ENCODE assay signal across 16 cellular contexts in the genomic region with DNA sequence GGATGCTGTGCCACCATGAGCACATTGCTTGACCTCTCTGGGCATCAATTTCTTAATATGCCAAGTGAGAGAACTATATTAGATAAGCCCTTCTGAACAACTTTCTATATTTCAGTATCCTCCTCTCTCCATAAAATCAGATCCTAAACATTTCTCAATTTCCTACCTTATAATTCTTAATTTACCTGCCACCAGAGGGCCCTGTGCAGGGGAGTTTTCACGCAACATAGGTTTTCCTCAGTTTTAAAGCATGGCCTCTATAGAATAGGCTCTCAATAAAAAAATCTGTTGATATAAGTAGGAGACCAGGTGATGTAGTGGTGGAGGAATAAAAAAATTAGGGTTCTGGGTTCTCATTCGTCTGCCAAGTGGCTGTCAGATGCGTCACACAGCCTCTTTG.
DNase-seq lines count a peak whose midpoint lies in the region; ATAC-seq and TF ChIP-seq lines count a peak whose summit lies in the region.
"Had no signal": no experiment of that assay in that cellular context is flagged by ENCODE, and none has a peak within 500 bp of the region (broad histone marks: within the 10 kb centered on the region; RNA-seq: fewer than 3 reads in every experiment).

No MANE protein-coding gene starts in this region.

- H3K9me3 Mint-ChIP-seq in H9, result peaks cover 4 to 11% of the 10 kb centered on the region in 2 experiments
- H3K9me3 Mint-ChIP-seq: activated naive CD4-positive, alpha-beta T cell treated with anti-CD3 and anti-CD28 coated beads, Interleukin-2, amount 10 ng/mL, durations not matched to agents 7 days and 5 days had no signal

- POLR2A ChIA-PET in BJ (lab: Charles Lee), result no interaction called here

- H2BK5ac ChIP-seq in H9 (ENCODE audit: insufficient read length, low read length), result no peak overlapping the region

- no CpG with 5 or more reads among the region's 3 CpGs for WGBS in H9 (ENCODE audit: extremely low coverage, insufficient read length, low lambda C conversion rate)

- H3K4me3 Mint-ChIP-seq in H9, result no peak overlapping the region
- H3K4me3 Mint-ChIP-seq: activated naive CD4-positive, alpha-beta T cell treated with anti-CD3 and anti-CD28 coated beads, Interleukin-2, amount 10 ng/mL, durations not matched to agents 7 days and 5 days had no signal

- no peak overlapping the region for H3K23ac ChIP-seq in H9 (ENCODE audit: insufficient read length, low read depth, low read length)

- H3K4me1 ChIP-seq in H9 (ENCODE audit: insufficient read depth, low read length), result peaks cover 5% of the 10 kb centered on the region; the same call in 1 of the 2 replicates
- H3K4me1 ChIP-seq: left ventricle myocardium inferior had no signal

- H3K9me3 ChIP-seq in H9 (ENCODE audit: control insufficient read depth, low read depth, low read length), result no peaks in the 10 kb centered on the region
- no peaks in the 10 kb centered on the region for H3K9me3 ChIP-seq in WERI-Rb-1 (ENCODE audit: severe bottlenecking)
- H3K9me3 ChIP-seq: neutrophil had no signal

- no peak overlapping the region for H3K27ac ChIP-seq in H9 (ENCODE audit: insufficient read length, low read depth, low read length)
- H3K27ac ChIP-seq in WERI-Rb-1, result no peak overlapping the region
- H3K27ac ChIP-seq: left ventricle myocardium inferior, neutrophil had no signal

- H4K8ac ChIP-seq in H9 (replicated peaks; ENCODE audit: insufficient read length, low read depth, low read length), result no peak overlapping the region

- no peak overlapping the region for H2AK5ac ChIP-seq in H9 (ENCODE audit: insufficient read length, low read length)

- no peaks in the 10 kb centered on the region for H4K20me1 ChIP-seq in H9 (ENCODE audit: control insufficient read depth, insufficient read depth, insufficient read length)

- no peak overlapping the region for H3K27ac Mint-ChIP-seq in H9
- H3K27ac Mint-ChIP-seq: activated naive CD4-positive, alpha-beta T cell treated with anti-CD3 and anti-CD28 coated beads, Interleukin-2, amount 10 ng/mL, durations not matched to agents 7 days and 5 days had no signal

- H3K23me2 ChIP-seq in H9 (ENCODE audit: insufficient read length, low read depth, low read length, poor library complexity, severe bottlenecking), result no peaks in the 10 kb centered on the region

- H3K36me3 ChIP-seq in BJ (ENCODE audit: control insufficient read depth, insufficient read depth, low read length), result no peaks in the 10 kb centered on the region
- no peaks in the 10 kb centered on the region for H3K36me3 ChIP-seq in WERI-Rb-1
- no peaks in the 10 kb centered on the region for H3K36me3 ChIP-seq in kidney epithelial cell (ENCODE audit: control insufficient read depth, insufficient read depth, low read length)
- H3K36me3 ChIP-seq: left ventricle myocardium inferior, neutrophil had no signal

- no peak overlapping the region for H2AFZ ChIP-seq in H9 (ENCODE audit: low read length)

- H3K9ac ChIP-seq in H9 (ENCODE audit: extremely low read depth, insufficient read length, low read length), result no peak overlapping the region

- no peak overlapping the region for H2BK12ac ChIP-seq in H9 (ENCODE audit: insufficient read length, low read depth, low read length)

- no peak overlapping the region for H3K14ac ChIP-seq in H9 (ENCODE audit: insufficient read depth, low read length)

- H3K36me3 Mint-ChIP-seq in H9 (ENCODE audit: insufficient read depth in 1 of 3, low read depth in 3 of 3), result no peaks in the 10 kb centered on the region; a peak in 1 of 7 replicates
- H3K36me3 Mint-ChIP-seq: activated naive CD4-positive, alpha-beta T cell treated with anti-CD3 and anti-CD28 coated beads, Interleukin-2, amount 10 ng/mL, durations not matched to agents 7 days and 5 days had no signal

- no peak overlapping the region for H3K18ac ChIP-seq in H9 (ENCODE audit: insufficient read length, low read depth, low read length)

- H2BK20ac ChIP-seq in H9 (ENCODE audit: low read depth, low read length, poor library complexity, severe bottlenecking), result no peak overlapping the region

- no peak overlapping the region for H3T11ph ChIP-seq in H9 (ENCODE audit: low read length)

- H3K4me1 Mint-ChIP-seq in H9, result peaks cover 26 to 27% of the 10 kb centered on the region in 2 experiments
- H3K4me1 Mint-ChIP-seq: activated naive CD4-positive, alpha-beta T cell treated with anti-CD3 and anti-CD28 coated beads, Interleukin-2, amount 10 ng/mL, durations not matched to agents 7 days and 5 days had no signal

- no peak overlapping the region for H3K56ac ChIP-seq in H9 (ENCODE audit: insufficient read length, low read depth, low read length)

- H3K27me3 ChIP-seq in BJ (ENCODE audit: control insufficient read depth, insufficient read depth, low read length), result peaks cover 6% of the 10 kb centered on the region
- H3K27me3 ChIP-seq in H9 (ENCODE audit: insufficient read depth, low read length), result no peaks in the 10 kb centered on the region
- H3K27me3 ChIP-seq in WERI-Rb-1 (ENCODE audit: insufficient read depth, low read depth, severe bottlenecking), result no peaks in the 10 kb centered on the region
- H3K27me3 ChIP-seq in kidney epithelial cell (ENCODE audit: control insufficient read depth, insufficient read depth, low read length), result peaks cover 6% of the 10 kb centered on the region

- no peaks in the 10 kb centered on the region for H3K79me2 ChIP-seq in H9 (ENCODE audit: insufficient read depth, low read length)

- H3K79me1 ChIP-seq in H9 (ENCODE audit: insufficient read depth, low read depth, low read length, poor library complexity, severe bottlenecking), result no peaks in the 10 kb centered on the region

- H4K91ac ChIP-seq in H9 (ENCODE audit: insufficient read length, low read depth, low read length), result no peak overlapping the region

- no peak overlapping the region for H2BK15ac ChIP-seq in H9 (ENCODE audit: low read depth, low read length)

- H3K27me3 Mint-ChIP-seq in H9 (ENCODE audit: low read depth), result peaks cover 4% of the 10 kb centered on the region
- H3K27me3 Mint-ChIP-seq: activated naive CD4-positive, alpha-beta T cell treated with anti-CD3 and anti-CD28 coated beads, Interleukin-2, amount 10 ng/mL, durations not matched to agents 7 days and 5 days had no signal

- no peak overlapping the region for H2BK120ac ChIP-seq in H9 (ENCODE audit: low read depth, low read length, poor library complexity, severe bottlenecking)

- TF ChIP-seq CTCF in BJ (IDR thresholded peaks at IDR 0.05; ENCODE audit: insufficient read depth, low read depth, low read length) (peak; percentile 30; the same call in 1 of the 2 replicates), H9 (conservative IDR thresholded peaks at IDR 0.05) (peak; percentile 72), WERI-Rb-1 (IDR thresholded peaks at IDR 0.05; ENCODE audit: low read depth, low read length) (peak; percentile 7; the same call in 1 of the 2 replicates), kidney epithelial cell (IDR thresholded peaks at IDR 0.05; ENCODE audit: insufficient read depth, low read length, poor library complexity, severe bottlenecking) (peak; percentile 32)

- no peak overlapping the region for H4K5ac ChIP-seq in H9 (ENCODE audit: insufficient read length, low read depth, low read length)

- CTCF ChIA-PET in BJ (lab: Yijun Ruan, JAX), result no interaction called here

- no peak overlapping the region for H3K4ac ChIP-seq in H9 (ENCODE audit: low read depth, low read length)

- no peak overlapping the region for H3K4me3 ChIP-seq in BJ (ENCODE audit: low read depth, low read length)
- no peak overlapping the region for H3K4me3 ChIP-seq in WERI-Rb-1 (ENCODE audit: low read depth, low read length)
- H3K4me3 ChIP-seq in kidney epithelial cell (ENCODE audit: low read depth, low read length), result no peak overlapping the region
- H3K4me3 ChIP-seq: left ventricle myocardium inferior had no signal

- DNase-seq in BJ (ENCODE audit: low read depth), result no peak
- no peak for DNase-seq in H9
- no peak for DNase-seq in WERI-Rb-1
- no peak for DNase-seq in kidney epithelial cell (ENCODE audit: low read depth)
- DNase-seq in AG20443 (ENCODE audit: low spot score), result no peak
- no peak for DNase-seq in medulla oblongata (ENCODE audit: extremely low spot score)
- DNase-seq: activated naive CD4-positive, alpha-beta T cell treated with anti-CD3 and anti-CD28 coated beads, Interleukin-2, amount 10 ng/mL, durations not matched to agents 7 days and 5 days; DMS153; left ventricle myocardium inferior; NCI-H1092; NCI-H774; stimulated activated CD4-positive, alpha-beta T cell treated with anti-CD3 and anti-CD28 coated beads, Interleukin-15, amount 100 ng/mL, for 24 hours; T-helper 1 cell had no signal

- H3K4me2 ChIP-seq in H9 (ENCODE audit: insufficient read depth, insufficient read length, low read length), result no peak overlapping the region

- ATAC-seq in GM18873 (IDR thresholded peaks at IDR 0.05; ENCODE audit: low FRiP score, unreplicated experiment) (no peak), HG03571 (IDR thresholded peaks at IDR 0.05; ENCODE audit: unreplicated experiment) (no peak)

Comparison
In these comparisons a context has a peak if more than half of its experiments do, and no peak if none do; other contexts are left out.
1. CTCF ChIP-seq: peak in every context shown above with its lines; median percentile 72 in H9; 32 in kidney epithelial cell; 30 in BJ; 7 in WERI-Rb-1.